Comparison of ENCODE assay signal across 25 cellular contexts in genomic region chr5:126511961-126512360, GRCh38.
"Had no signal": no experiment of that assay in that cellular context is flagged by ENCODE, and none has a peak within 500 bp of the region (broad histone marks: within the 10 kb centered on the region; RNA-seq: fewer than 3 reads in every experiment).

No MANE protein-coding gene starts in this region.

- H3K9me3 ChIP-seq: gastroesophageal sphincter, heart left ventricle, left lung, psoas muscle, sigmoid colon, thoracic aorta, tibial nerve, upper lobe of left lung had no signal

- H3K4me1 ChIP-seq: psoas muscle had no signal

- H3K4me3 Mint-ChIP-seq: effector memory CD8-positive, alpha-beta T cell; natural killer cell; neural crest cell; stimulated activated naive B cell treated with anti-CD40 and anti-IgM and Interleukin-4, amounts not matched to agents 10 μg/mL and 1 μg/mL and 100 μg/mL, for 72 hours; stimulated activated naive CD8-positive, alpha-beta T cell treated with anti-CD3 and anti-CD28 coated beads, Interleukin-15, Interleukin-2, amounts not matched to agents 100 ng/mL and 50 ng/mL, for 24 hours had no signal

- H3K4me2 ChIP-seq: hepatocyte had no signal

- H3K27me3 Mint-ChIP-seq: effector memory CD8-positive, alpha-beta T cell; stimulated activated naive B cell treated with anti-CD40 and anti-IgM and Interleukin-4, amounts not matched to agents 10 μg/mL and 1 μg/mL and 100 μg/mL, for 72 hours; stimulated activated naive CD8-positive, alpha-beta T cell treated with anti-CD3 and anti-CD28 coated beads, Interleukin-15, Interleukin-2, amounts not matched to agents 100 ng/mL and 50 ng/mL, for 24 hours had no signal

- H3K4me3 ChIP-seq: gastroesophageal sphincter, heart left ventricle, hepatocyte, left lung, psoas muscle, sigmoid colon, thoracic aorta, tibial nerve, upper lobe of left lung had no signal

- H3K27ac ChIP-seq: hepatocyte, left lung, psoas muscle, thoracic aorta had no signal

- H3K36me3 ChIP-seq: gastroesophageal sphincter, heart left ventricle, left lung, sigmoid colon, thoracic aorta, tibial nerve, upper lobe of left lung had no signal

- H3K27ac Mint-ChIP-seq: effector memory CD8-positive, alpha-beta T cell; natural killer cell; stimulated activated naive B cell treated with anti-CD40 and anti-IgM and Interleukin-4, amounts not matched to agents 10 μg/mL and 1 μg/mL and 100 μg/mL, for 72 hours; stimulated activated naive CD8-positive, alpha-beta T cell treated with anti-CD3 and anti-CD28 coated beads, Interleukin-15, Interleukin-2, amounts not matched to agents 100 ng/mL and 50 ng/mL, for 24 hours had no signal

- H3K36me3 Mint-ChIP-seq: natural killer cell; stimulated activated naive B cell treated with anti-CD40 and anti-IgM and Interleukin-4, amounts not matched to agents 10 μg/mL and 1 μg/mL and 100 μg/mL, for 72 hours had no signal

- H3K79me2 ChIP-seq: hepatocyte had no signal

- DNase-seq: cerebellar nuclear complex; cortex of kidney; effector memory CD8-positive, alpha-beta T cell; foreskin fibroblast; heart left ventricle; left cardiac atrium; left lung; mesendoderm; midbrain; natural killer cell; posterior cingulate gyrus; psoas muscle; right cardiac atrium; sigmoid colon; stimulated activated CD4-positive, alpha-beta T cell treated with anti-CD3 and anti-CD28 coated beads, Interleukin-2, amount 100 ng/mL, for 24 hours; stimulated activated naive B cell treated with anti-CD40 and anti-IgM and Interleukin-4, amounts not matched to agents 10 μg/mL and 1 μg/mL and 100 μg/mL, for 72 hours; upper lobe of left lung had no signal

- ATAC-seq: effector memory CD8-positive, alpha-beta T cell; gastroesophageal sphincter; heart left ventricle; left cardiac atrium; left lung; natural killer cell; psoas muscle; right cardiac atrium; stimulated activated naive B cell treated with anti-CD40 and anti-IgM and Interleukin-4, amounts not matched to agents 10 μg/mL and 1 μg/mL and 100 μg/mL, for 72 hours had no signal

- H3K9me3 Mint-ChIP-seq: effector memory CD8-positive, alpha-beta T cell; natural killer cell; stimulated activated naive B cell treated with anti-CD40 and anti-IgM and Interleukin-4, amounts not matched to agents 10 μg/mL and 1 μg/mL and 100 μg/mL, for 72 hours had no signal

- H2AFZ ChIP-seq: hepatocyte had no signal

- FAIRE-seq: islet of Langerhans, urothelium cell line had no signal

- H3K27me3 ChIP-seq: gastroesophageal sphincter, heart left ventricle, hepatocyte, left lung, sigmoid colon, tibial nerve, upper lobe of left lung had no signal
